Comparison of ENCODE assay signal across 9 cellular contexts in genomic region chr1:242467556-242468145, GRCh38. TPM values are rescaled to one million over a fixed set of nuclear protein-coding genes. Genes with fewer than 3 reads are reported as not detected.
DNase-seq lines count a peak whose midpoint lies in the region; ATAC-seq and TF ChIP-seq lines count a peak whose summit lies in the region.
"Had no signal": no experiment of that assay in that cellular context is flagged by ENCODE, and none has a peak within 500 bp of the region (broad histone marks: within the 10 kb centered on the region; RNA-seq: fewer than 3 reads in every experiment).

No MANE protein-coding gene starts in this region.

- H3K4me3 ChIP-seq in osteoblast (ENCODE audit: insufficient read depth, low read length): no peak overlapping the region

- no peaks in the 10 kb centered on the region for H3K9me3 ChIP-seq in osteoblast (ENCODE audit: low read depth, low read length)

- H4K20me1 ChIP-seq in osteoblast (ENCODE audit: insufficient read depth, low read length): no peaks in the 10 kb centered on the region

- H3K27ac Mint-ChIP-seq in activated T-cell treated with anti-CD3 and anti-CD28 coated beads, Interleukin-2, amount 50 U/mL, for 24 hours: no peak overlapping the region

- H3K4me1 ChIP-seq in foreskin keratinocyte (no peaks in the 10 kb centered on the region), osteoblast (ENCODE audit: insufficient read depth, low read length) (no peaks in the 10 kb centered on the region)

- no peak overlapping the region for H2AFZ ChIP-seq in osteoblast (ENCODE audit: low read length)

- H3K79me2 ChIP-seq in osteoblast (ENCODE audit: insufficient read depth, low read length): no peaks in the 10 kb centered on the region

- H3K27ac ChIP-seq in foreskin keratinocyte (no peak overlapping the region), osteoblast (ENCODE audit: low read depth, low read length) (no peak overlapping the region)
- H3K27ac ChIP-seq: epithelial cell of prostate had no signal

- no peaks in the 10 kb centered on the region for H3K36me3 Mint-ChIP-seq in activated T-cell treated with anti-CD3 and anti-CD28 coated beads, Interleukin-2, amount 50 U/mL, for 24 hours (ENCODE audit: low read depth)

- DNase-seq in activated T-cell treated with anti-CD3 and anti-CD28 coated beads for 4 hours (peak; percentile 3), NCI-H146 (lab: John Stamatoyannopoulos, UW) (peak; percentile 76), T1000 (lab: John Stamatoyannopoulos, UW) (peak; percentile 8), foreskin keratinocyte (peak in 1 of 2 donors; percentile 44), osteoblast (ENCODE audit: insufficient read length, low spot score, missing footprints) (peak; percentile 70)
- DNase-seq in activated T-cell treated with anti-CD3 and anti-CD28 coated beads, Interleukin-2, amount 50 U/mL, for 24 hours: no peak

- H3K4me2 ChIP-seq in osteoblast (ENCODE audit: insufficient read depth, low read length): no peak overlapping the region

- peak; percentile 68 for ATAC-seq in HG02571 (IDR thresholded peaks at IDR 0.05; ENCODE audit: unreplicated experiment)
- peak; percentile 89 for ATAC-seq in foreskin keratinocyte
- no peak for ATAC-seq in HG03135 (IDR thresholded peaks at IDR 0.05; ENCODE audit: unreplicated experiment)

- no peak overlapping the region for H3K4me3 Mint-ChIP-seq in activated T-cell treated with anti-CD3 and anti-CD28 coated beads, Interleukin-2, amount 50 U/mL, for 24 hours

- TF ChIP-seq CTCF in foreskin keratinocyte (conservative IDR thresholded peaks at IDR 0.05) (peak; percentile 73), osteoblast (IDR thresholded peaks at IDR 0.05; ENCODE audit: extremely low read depth, low read depth, low read length) (peak; percentile 66)

- H3K27me3 Mint-ChIP-seq in activated T-cell treated with anti-CD3 and anti-CD28 coated beads, Interleukin-2, amount 50 U/mL, for 24 hours: peaks cover 13% of the 10 kb centered on the region

- H3K4me1 Mint-ChIP-seq in activated T-cell treated with anti-CD3 and anti-CD28 coated beads, Interleukin-2, amount 50 U/mL, for 24 hours (ENCODE audit: low read depth): no peaks in the 10 kb centered on the region

- no peaks in the 10 kb centered on the region for H3K9me3 Mint-ChIP-seq in activated T-cell treated with anti-CD3 and anti-CD28 coated beads, Interleukin-2, amount 50 U/mL, for 24 hours

- H3K27me3 ChIP-seq in foreskin keratinocyte (no peaks in the 10 kb centered on the region), osteoblast (ENCODE audit: insufficient read depth, low read length) (no peaks in the 10 kb centered on the region)

- H3K36me3 ChIP-seq in osteoblast (ENCODE audit: insufficient read depth, low read length): no peaks in the 10 kb centered on the region

RNA-seq across cellular contexts. Expression of gene PLD5, which starts 56.8 kb away (rescaled TPM):
- total RNA-seq in foreskin keratinocyte (7.3 and 8.0 TPM in 2 replicates), osteoblast (not detected in 2 replicates)
- 4.2 and 5.0 TPM in 2 replicates for polyA plus RNA-seq in foreskin keratinocyte
